8 cellular contexts compared by ENCODE assay signal in the genomic region with DNA sequence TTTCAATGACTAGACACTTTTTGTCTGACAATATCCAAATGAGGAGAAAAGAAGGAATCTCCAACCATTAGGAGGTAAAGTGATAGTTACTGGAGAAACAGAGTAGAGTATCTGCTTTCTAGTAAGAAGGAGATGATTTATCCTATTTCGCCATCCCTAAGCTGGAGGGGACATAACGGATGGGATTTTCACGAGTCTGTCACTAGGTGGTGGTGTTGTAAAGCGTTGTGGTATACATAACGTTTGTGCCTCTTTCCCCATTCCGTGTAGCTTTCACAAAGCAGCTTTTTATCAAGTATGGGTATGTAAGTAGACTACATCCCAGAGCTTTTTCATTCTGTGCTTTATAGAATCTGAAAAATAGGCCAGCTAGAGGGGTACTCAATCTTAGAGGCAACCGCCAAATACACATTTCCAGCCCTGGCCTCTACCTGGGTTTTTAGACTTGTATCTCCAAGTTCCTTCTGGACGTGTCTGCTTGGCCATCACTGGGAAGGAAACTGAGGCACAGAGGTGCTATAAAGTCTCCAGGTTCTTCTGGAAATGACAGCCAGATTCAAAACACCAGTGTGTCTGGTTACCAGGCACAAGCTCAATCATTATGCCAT. TPM values are rescaled to one million over a fixed set of nuclear protein-coding genes. Genes with fewer than 3 reads are reported as not detected.
DNase-seq lines count a peak whose midpoint lies in the region; ATAC-seq, FAIRE-seq and TF ChIP-seq lines count a peak whose summit lies in the region.

No MANE protein-coding gene starts in this region.

- WGBS in esophagus squamous epithelium, 2 donors = 15 to 18% methylated on average over 8 of the region's 8 CpGs

- POLR2A ChIA-PET in activated CD4-positive, alpha-beta memory T cell treated with anti-CD3 and anti-CD28 coated beads for 36 hours (lab: Charles Lee) = no interaction called here

- peaks cover 24% of the 10 kb centered on the region for H3K27me3 Mint-ChIP-seq in activated CD4-positive, alpha-beta memory T cell treated with anti-CD3 and anti-CD28 coated beads for 36 hours
- H3K27me3 Mint-ChIP-seq in natural killer cell treated with Interleukin-12 subunit alpha and Interleukin-12 subunit beta and Interleukin-15 and Interleukin-18, amount 100 ng/mL, for 72 hours = peaks cover 13 to 17% of the 10 kb centered on the region in 2 donors

- H3K4me1 ChIP-seq in esophagus squamous epithelium = peaks cover 0 to 7% (median 0%) of the 10 kb centered on the region in 3 donors

- no peak for TF ChIP-seq POLR2A in esophagus squamous epithelium (IDR thresholded peaks at IDR 0.05)

- H3K36me3 Mint-ChIP-seq in activated CD4-positive, alpha-beta memory T cell treated with anti-CD3 and anti-CD28 coated beads for 36 hours = no peaks in the 10 kb centered on the region
- H3K36me3 Mint-ChIP-seq in natural killer cell treated with Interleukin-12 subunit alpha and Interleukin-12 subunit beta and Interleukin-15 and Interleukin-18, amount 100 ng/mL, for 72 hours = no peaks in the 10 kb centered on the region

- DNase-seq in activated CD8-positive, alpha-beta memory T cell treated with anti-CD3 and anti-CD28 coated beads for 4 hours (ENCODE audit: low read depth in 2 of 2) = peak; percentile 19 to 20
- no peak for DNase-seq in activated CD8-positive, alpha-beta memory T cell treated with anti-CD3 and anti-CD28 coated beads for 24 hours
- DNase-seq in HL-60 (ENCODE audit: low read depth in 1 of 2, low spot score in 1 of 2) (peak; percentile 33 to 71), NCI-H526 treated with DMSO at 0.1 percent for 48 hours (lab: John Stamatoyannopoulos, UW) (peak; percentile 77), esophagus squamous epithelium (lab: John Stamatoyannopoulos, UW) (no peak), urothelium cell line (ENCODE audit: low spot score) (peak; percentile 38)
- peak; percentile 45 for DNase-seq in activated CD4-positive, alpha-beta memory T cell treated with anti-CD3 and anti-CD28 coated beads for 36 hours
- no peak for DNase-seq in natural killer cell treated with Interleukin-12 subunit alpha and Interleukin-12 subunit beta and Interleukin-15 and Interleukin-18, amount 100 ng/mL, for 72 hours (ENCODE audit: low spot score)

- ATAC-seq in natural killer cell treated with Interleukin-12 subunit alpha and Interleukin-12 subunit beta and Interleukin-15 and Interleukin-18, amount 100 ng/mL, for 72 hours = peak; percentile 71 to 75

- no peak overlapping the region for H3K27ac Mint-ChIP-seq in activated CD4-positive, alpha-beta memory T cell treated with anti-CD3 and anti-CD28 coated beads for 36 hours
- no peak overlapping the region for H3K27ac Mint-ChIP-seq in natural killer cell treated with Interleukin-12 subunit alpha and Interleukin-12 subunit beta and Interleukin-15 and Interleukin-18, amount 100 ng/mL, for 72 hours

- intact Hi-C loops in activated CD4-positive, alpha-beta memory T cell treated with anti-CD3 and anti-CD28 coated beads for 36 hours (cut with micrococcal nuclease) = loop anchor here (1.0 to 10.0 kb wide), 5 partner anchors 81 to 484 kb away; a partner anchor contains a TSS
- intact Hi-C loops in esophagus squamous epithelium (cut with DNase I) = loop anchor here (10.0 kb wide), 1 partner anchor 181 kb away; no protein-coding TSS in a partner anchor

- no peak for FAIRE-seq in urothelium cell line (lab: Jason Lieb, UNC)

- CTCF ChIA-PET in activated CD4-positive, alpha-beta memory T cell treated with anti-CD3 and anti-CD28 coated beads for 36 hours (lab: Charles Lee) = interaction anchor here (0.6 to 5.2 kb wide), 61 partner anchors 8 to 834 kb away, joined by 3 to 66 read pairs (median 4); no protein-coding TSS in a partner anchor

- H3K4me3 ChIP-seq in HL-60 (replicated peaks; ENCODE audit: insufficient read depth, low read length) (no peak overlapping the region), esophagus squamous epithelium (no peak overlapping the region)

- peaks cover 6% of the 10 kb centered on the region for H3K27me3 ChIP-seq in HL-60 (ENCODE audit: insufficient read depth, poor library complexity, severe bottlenecking)
- H3K27me3 ChIP-seq in esophagus squamous epithelium = peaks cover 0 to 6% (median 0%) of the 10 kb centered on the region in 4 donors

- no peaks in the 10 kb centered on the region for H3K9me3 Mint-ChIP-seq in activated CD4-positive, alpha-beta memory T cell treated with anti-CD3 and anti-CD28 coated beads for 36 hours
- H3K9me3 Mint-ChIP-seq in natural killer cell treated with Interleukin-12 subunit alpha and Interleukin-12 subunit beta and Interleukin-15 and Interleukin-18, amount 100 ng/mL, for 72 hours = no peaks in the 10 kb centered on the region

- H3K4me3 Mint-ChIP-seq in activated CD4-positive, alpha-beta memory T cell treated with anti-CD3 and anti-CD28 coated beads for 36 hours = no peak overlapping the region
- H3K4me3 Mint-ChIP-seq in natural killer cell treated with Interleukin-12 subunit alpha and Interleukin-12 subunit beta and Interleukin-15 and Interleukin-18, amount 100 ng/mL, for 72 hours = no peak overlapping the region

- H3K27ac ChIP-seq in HL-60 (replicated peaks) = no peak overlapping the region
- no peak overlapping the region for H3K27ac ChIP-seq in esophagus squamous epithelium

- no peaks in the 10 kb centered on the region for H3K36me3 ChIP-seq in esophagus squamous epithelium

- H3K9me3 ChIP-seq in esophagus squamous epithelium = no peaks in the 10 kb centered on the region

- no peaks in the 10 kb centered on the region for H3K4me1 Mint-ChIP-seq in activated CD4-positive, alpha-beta memory T cell treated with anti-CD3 and anti-CD28 coated beads for 36 hours (ENCODE audit: low read depth)
- H3K4me1 Mint-ChIP-seq in natural killer cell treated with Interleukin-12 subunit alpha and Interleukin-12 subunit beta and Interleukin-15 and Interleukin-18, amount 100 ng/mL, for 72 hours (ENCODE audit: low read depth in 2 of 2) = peaks cover 0 to 4% of the 10 kb centered on the region in 2 donors

- TF ChIP-seq CTCF in HL-60 (IDR thresholded peaks at IDR 0.05; ENCODE audit: insufficient read depth, low read length) = peak; percentile 77
- peak; percentile 51 to 90 (median 74) for TF ChIP-seq CTCF in esophagus squamous epithelium (IDR thresholded peaks at IDR 0.05)

RNA-seq across cellular contexts. Expression of a gene that starts 33.3 kb away (rescaled TPM):
- total RNA-seq in activated CD4-positive, alpha-beta memory T cell treated with anti-CD3 and anti-CD28 coated beads for 36 hours = not detected
- total RNA-seq in esophagus squamous epithelium = 10 to 100 TPM; 14.8 to 83.8 (median 38.6) TPM
- not detected for total RNA-seq in natural killer cell treated with Interleukin-12 subunit alpha and Interleukin-12 subunit beta and Interleukin-15 and Interleukin-18, amount 100 ng/mL, for 72 hours

Comparison
In these comparisons a context has a peak if more than half of its experiments do, and no peak if none do; other contexts are left out.
1. DNase-seq: peak in activated CD8-positive, alpha-beta memory T cell treated with anti-CD3 and anti-CD28 coated beads for 4 hours (2 of 2), HL-60 (2 of 2), NCI-H526 treated with DMSO at 0.1 percent for 48 hours (single experiment), activated CD4-positive, alpha-beta memory T cell treated with anti-CD3 and anti-CD28 coated beads for 36 hours (single experiment) and urothelium cell line (single experiment); none in activated CD8-positive, alpha-beta memory T cell treated with anti-CD3 and anti-CD28 coated beads for 24 hours (single experiment), esophagus squamous epithelium (single experiment) and natural killer cell treated with Interleukin-12 subunit alpha and Interleukin-12 subunit beta and Interleukin-15 and Interleukin-18, amount 100 ng/mL, for 72 hours (single experiment).
2. RNA of a gene that starts 33.3 kb away (total RNA-seq): 14.8 to 83.8 TPM in esophagus squamous epithelium; not detected in activated CD4-positive, alpha-beta memory T cell treated with anti-CD3 and anti-CD28 coated beads for 36 hours and not detected in natural killer cell treated with Interleukin-12 subunit alpha and Interleukin-12 subunit beta and Interleukin-15 and Interleukin-18, amount 100 ng/mL, for 72 hours; every median in the first group is over 10 times any median in the second.